ENCODE assay signal across 18 cellular contexts in the genomic region with DNA sequence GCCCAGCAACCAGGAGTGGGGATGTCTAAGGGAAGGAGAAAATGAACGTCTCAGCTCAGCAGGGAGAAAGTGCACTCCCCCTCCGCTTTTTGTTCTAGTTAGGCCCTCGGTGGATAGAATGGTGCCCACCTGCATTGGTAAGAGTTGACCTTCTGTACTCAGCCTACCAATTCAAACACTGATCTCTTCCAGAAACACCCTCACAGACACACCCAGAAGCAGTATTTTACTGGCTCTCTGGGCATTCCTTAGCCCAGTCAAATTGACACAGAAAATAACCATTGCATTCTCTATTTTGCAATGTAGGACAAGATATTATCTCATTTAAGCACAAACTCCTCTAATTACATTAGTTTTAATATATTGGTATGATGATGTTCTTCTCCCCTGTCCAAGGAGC.
DNase-seq lines count a peak whose midpoint lies in the region; ATAC-seq and TF ChIP-seq lines count a peak whose summit lies in the region.
"Had no signal": no experiment of that assay in that cellular context is flagged by ENCODE, and none has a peak within 500 bp of the region (broad histone marks: within the 10 kb centered on the region; RNA-seq: fewer than 3 reads in every experiment).

No MANE protein-coding gene starts in this region.

- H3K27ac ChIP-seq in GM23338 (ENCODE audit: low read depth), result no peak overlapping the region
- H3K27ac ChIP-seq: 22Rv1, C4-2B had no signal

- no peaks in the 10 kb centered on the region for H3K36me3 Mint-ChIP-seq in activated naive CD4-positive, alpha-beta T cell treated with anti-CD3 and anti-CD28 coated beads, Interleukin-2, amount 50 U/mL, for 24 hours
- H3K36me3 Mint-ChIP-seq in activated naive CD4-positive, alpha-beta T cell treated with anti-CD3 and anti-CD28 coated beads for 36 hours (ENCODE audit: low read depth), result no peaks in the 10 kb centered on the region
- H3K36me3 Mint-ChIP-seq in GM23338 (ENCODE audit: low read depth) (no peaks in the 10 kb centered on the region), MCF 10A (ENCODE audit: insufficient read depth, unreplicated experiment) (no peaks in the 10 kb centered on the region)
- H3K36me3 Mint-ChIP-seq: CD4-positive, CD25-positive, alpha-beta regulatory T cell; CD8-positive, alpha-beta T cell had no signal

- no peaks in the 10 kb centered on the region for H3K79me2 ChIP-seq in GM23338 (replicated peaks; ENCODE audit: insufficient read depth)

- peak overlapping the region; percentile 46 for H3K27ac Mint-ChIP-seq in activated naive CD4-positive, alpha-beta T cell treated with anti-CD3 and anti-CD28 coated beads, Interleukin-2, amount 50 U/mL, for 24 hours
- no peak overlapping the region for H3K27ac Mint-ChIP-seq in activated naive CD4-positive, alpha-beta T cell treated with anti-CD3 and anti-CD28 coated beads for 36 hours
- H3K27ac Mint-ChIP-seq in GM23338 (no peak overlapping the region), MCF 10A (ENCODE audit: low read depth, unreplicated experiment) (no peak overlapping the region)
- H3K27ac Mint-ChIP-seq: CD4-positive, CD25-positive, alpha-beta regulatory T cell; CD8-positive, alpha-beta T cell had no signal

- CTCF ChIA-PET in activated naive CD4-positive, alpha-beta T cell treated with anti-CD3 and anti-CD28 coated beads for 36 hours (lab: Charles Lee), result no interaction called here
- CTCF ChIA-PET in MCF 10A (lab: Yijun Ruan, JAX), result interaction anchor here (0.5 to 16.0 kb wide), 9 partner anchors 43 to 242 kb away, joined by 3 to 297 read pairs (median 4); no protein-coding TSS in a partner anchor

- no peaks in the 10 kb centered on the region for H3K4me1 Mint-ChIP-seq in activated naive CD4-positive, alpha-beta T cell treated with anti-CD3 and anti-CD28 coated beads, Interleukin-2, amount 50 U/mL, for 24 hours
- peaks cover 3% of the 10 kb centered on the region for H3K4me1 Mint-ChIP-seq in activated naive CD4-positive, alpha-beta T cell treated with anti-CD3 and anti-CD28 coated beads for 36 hours (ENCODE audit: low read depth)
- peaks cover 3% of the 10 kb centered on the region for H3K4me1 Mint-ChIP-seq in GM23338
- no peaks in the 10 kb centered on the region for H3K4me1 Mint-ChIP-seq in MCF 10A (ENCODE audit: insufficient read depth, unreplicated experiment)
- H3K4me1 Mint-ChIP-seq: CD4-positive, CD25-positive, alpha-beta regulatory T cell had no signal

- TF ChIP-seq CTCF in GM23338 (conservative IDR thresholded peaks at IDR 0.05; ENCODE audit: low read depth in 2 of 2) (no peak), mucosa of descending colon (IDR thresholded peaks at IDR 0.05) (no peak), MCF 10A (IDR thresholded peaks at IDR 0.05; ENCODE audit: unreplicated experiment) (no peak)

- intact Hi-C loops in activated naive CD4-positive, alpha-beta T cell treated with anti-CD3 and anti-CD28 coated beads for 36 hours (cut with micrococcal nuclease), result no loop called here
- intact Hi-C loops in mucosa of descending colon (cut with DNase I, micrococcal nuclease), result loop anchor here in 1 of 2 donors (10.0 kb wide), 1 partner anchor 220 kb away; no protein-coding TSS in a partner anchor
- intact Hi-C loops in MCF 10A (cut with micrococcal nuclease), result no loop called here

- no peaks in the 10 kb centered on the region for H3K9me3 ChIP-seq in mucosa of descending colon
- H3K9me3 ChIP-seq: BE2C, Caco-2 had no signal

- no peaks in the 10 kb centered on the region; the same call in 1 of the 2 replicates for H3K9me2 ChIP-seq in GM23338 (ENCODE audit: insufficient read depth)

- ATAC-seq in GM23338 (no peak), mucosa of descending colon (peak; percentile 54), HG02852 (IDR thresholded peaks at IDR 0.05; ENCODE audit: unreplicated experiment) (no peak)
- ATAC-seq: CD8-positive, alpha-beta T cell had no signal

- H3K4me1 ChIP-seq in GM23338 (ENCODE audit: insufficient read depth) (peaks cover 6% of the 10 kb centered on the region; the same call in 1 of the 2 replicates), mucosa of descending colon (ENCODE audit: low read depth) (peaks cover 19% of the 10 kb centered on the region)
- H3K4me1 ChIP-seq: BE2C had no signal

- H3K4me2 ChIP-seq in GM23338, result no peak overlapping the region

- no peaks in the 10 kb centered on the region for H3K27me3 ChIP-seq in GM23338 (ENCODE audit: insufficient read depth)
- H3K27me3 ChIP-seq: BE2C had no signal

- no peaks in the 10 kb centered on the region for H3K9me3 Mint-ChIP-seq in activated naive CD4-positive, alpha-beta T cell treated with anti-CD3 and anti-CD28 coated beads, Interleukin-2, amount 50 U/mL, for 24 hours
- no peaks in the 10 kb centered on the region for H3K9me3 Mint-ChIP-seq in activated naive CD4-positive, alpha-beta T cell treated with anti-CD3 and anti-CD28 coated beads for 36 hours
- H3K9me3 Mint-ChIP-seq in GM23338 (no peaks in the 10 kb centered on the region), MCF 10A (ENCODE audit: unreplicated experiment) (no peaks in the 10 kb centered on the region)
- H3K9me3 Mint-ChIP-seq: CD4-positive, CD25-positive, alpha-beta regulatory T cell; CD8-positive, alpha-beta T cell had no signal

- H3K4me3 ChIP-seq in GM23338 (no peak overlapping the region), mucosa of descending colon (no peak overlapping the region)

- H3K36me3 ChIP-seq in GM23338 (ENCODE audit: insufficient read depth) (no peaks in the 10 kb centered on the region), mucosa of descending colon (ENCODE audit: low read depth) (no peaks in the 10 kb centered on the region)
- H3K36me3 ChIP-seq: BE2C had no signal

- no peaks in the 10 kb centered on the region for H4K20me1 ChIP-seq in GM23338 (replicated peaks; ENCODE audit: insufficient read depth)

- no peak overlapping the region for H3K4me3 Mint-ChIP-seq in activated naive CD4-positive, alpha-beta T cell treated with anti-CD3 and anti-CD28 coated beads, Interleukin-2, amount 50 U/mL, for 24 hours
- H3K4me3 Mint-ChIP-seq in activated naive CD4-positive, alpha-beta T cell treated with anti-CD3 and anti-CD28 coated beads for 36 hours, result no peak overlapping the region
- H3K4me3 Mint-ChIP-seq in GM23338, result no peak overlapping the region
- H3K4me3 Mint-ChIP-seq in MCF 10A (ENCODE audit: unreplicated experiment), result no peak overlapping the region
- H3K4me3 Mint-ChIP-seq: CD4-positive, CD25-positive, alpha-beta regulatory T cell; CD8-positive, alpha-beta T cell had no signal

- POLR2A ChIA-PET in MCF 10A (lab: Yijun Ruan, JAX), result interaction anchor here (0.7 to 1.2 kb wide), 2 partner anchors 70 to 199 kb away, joined by 3 read pairs; no protein-coding TSS in a partner anchor

- H3F3A ChIP-seq in GM23338 (replicated peaks; ENCODE audit: low read depth), result no peaks in the 10 kb centered on the region

- peaks cover 1% of the 10 kb centered on the region for H3K27me3 Mint-ChIP-seq in activated naive CD4-positive, alpha-beta T cell treated with anti-CD3 and anti-CD28 coated beads, Interleukin-2, amount 50 U/mL, for 24 hours
- H3K27me3 Mint-ChIP-seq in activated naive CD4-positive, alpha-beta T cell treated with anti-CD3 and anti-CD28 coated beads for 36 hours (ENCODE audit: low read depth), result peaks cover under 1% of the 10 kb centered on the region
- no peaks in the 10 kb centered on the region for H3K27me3 Mint-ChIP-seq in GM23338 (ENCODE audit: insufficient read depth, low read depth, poor library complexity)
- H3K27me3 Mint-ChIP-seq in MCF 10A (ENCODE audit: insufficient read depth, unreplicated experiment), result no peaks in the 10 kb centered on the region

- no peak for DNase-seq in activated naive CD4-positive, alpha-beta T cell treated with anti-CD3 and anti-CD28 coated beads for 36 hours
- no peak for DNase-seq in GM23338 (ENCODE audit: low spot score)
- peak in 1 of 3 donors; percentile 17 for DNase-seq in mucosa of descending colon
- DNase-seq in SKM-1 treated with dmso at 0.1 percent for 144 hours (lab: John Stamatoyannopoulos, UW; ENCODE audit: unreplicated experiment), result no peak
- DNase-seq in MCF 10A (ENCODE audit: unreplicated experiment), result no peak
- DNase-seq: AML-193; BE2C; Caco-2; CD4-positive, CD25-positive, alpha-beta regulatory T cell; CD8-positive, alpha-beta T cell; DMS153; DND-41; H7; HCEC 1CT had no signal

- no TSS peak for BruUV-seq in MCF 10A (replicated peaks; lab: Mats Ljungman, UMichigan)

- peak overlapping the region; percentile 32; the same call in 1 of the 2 replicates for H2AFZ ChIP-seq in GM23338

TF ChIP-seq in GM23338, 12 proteins besides CTCF, POLR2A, EP300 and RAD21 (continues in another document):
- TF ChIP-seq, protein P1, sequence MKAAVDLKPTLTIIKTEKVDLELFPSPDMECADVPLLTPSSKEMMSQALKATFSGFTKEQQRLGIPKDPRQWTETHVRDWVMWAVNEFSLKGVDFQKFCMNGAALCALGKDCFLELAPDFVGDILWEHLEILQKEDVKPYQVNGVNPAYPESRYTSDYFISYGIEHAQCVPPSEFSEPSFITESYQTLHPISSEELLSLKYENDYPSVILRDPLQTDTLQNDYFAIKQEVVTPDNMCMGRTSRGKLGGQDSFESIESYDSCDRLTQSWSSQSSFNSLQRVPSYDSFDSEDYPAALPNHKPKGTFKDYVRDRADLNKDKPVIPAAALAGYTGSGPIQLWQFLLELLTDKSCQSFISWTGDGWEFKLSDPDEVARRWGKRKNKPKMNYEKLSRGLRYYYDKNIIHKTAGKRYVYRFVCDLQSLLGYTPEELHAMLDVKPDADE (IDR thresholded peaks at IDR 0.05), result no peak
- TF ChIP-seq, protein P2, sequence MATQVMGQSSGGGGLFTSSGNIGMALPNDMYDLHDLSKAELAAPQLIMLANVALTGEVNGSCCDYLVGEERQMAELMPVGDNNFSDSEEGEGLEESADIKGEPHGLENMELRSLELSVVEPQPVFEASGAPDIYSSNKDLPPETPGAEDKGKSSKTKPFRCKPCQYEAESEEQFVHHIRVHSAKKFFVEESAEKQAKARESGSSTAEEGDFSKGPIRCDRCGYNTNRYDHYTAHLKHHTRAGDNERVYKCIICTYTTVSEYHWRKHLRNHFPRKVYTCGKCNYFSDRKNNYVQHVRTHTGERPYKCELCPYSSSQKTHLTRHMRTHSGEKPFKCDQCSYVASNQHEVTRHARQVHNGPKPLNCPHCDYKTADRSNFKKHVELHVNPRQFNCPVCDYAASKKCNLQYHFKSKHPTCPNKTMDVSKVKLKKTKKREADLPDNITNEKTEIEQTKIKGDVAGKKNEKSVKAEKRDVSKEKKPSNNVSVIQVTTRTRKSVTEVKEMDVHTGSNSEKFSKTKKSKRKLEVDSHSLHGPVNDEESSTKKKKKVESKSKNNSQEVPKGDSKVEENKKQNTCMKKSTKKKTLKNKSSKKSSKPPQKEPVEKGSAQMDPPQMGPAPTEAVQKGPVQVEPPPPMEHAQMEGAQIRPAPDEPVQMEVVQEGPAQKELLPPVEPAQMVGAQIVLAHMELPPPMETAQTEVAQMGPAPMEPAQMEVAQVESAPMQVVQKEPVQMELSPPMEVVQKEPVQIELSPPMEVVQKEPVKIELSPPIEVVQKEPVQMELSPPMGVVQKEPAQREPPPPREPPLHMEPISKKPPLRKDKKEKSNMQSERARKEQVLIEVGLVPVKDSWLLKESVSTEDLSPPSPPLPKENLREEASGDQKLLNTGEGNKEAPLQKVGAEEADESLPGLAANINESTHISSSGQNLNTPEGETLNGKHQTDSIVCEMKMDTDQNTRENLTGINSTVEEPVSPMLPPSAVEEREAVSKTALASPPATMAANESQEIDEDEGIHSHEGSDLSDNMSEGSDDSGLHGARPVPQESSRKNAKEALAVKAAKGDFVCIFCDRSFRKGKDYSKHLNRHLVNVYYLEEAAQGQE (IDR thresholded peaks at IDR 0.05; ENCODE audit: unreplicated experiment), result no peak
